8 cellular contexts compared by ENCODE assay signal in the genomic region with DNA sequence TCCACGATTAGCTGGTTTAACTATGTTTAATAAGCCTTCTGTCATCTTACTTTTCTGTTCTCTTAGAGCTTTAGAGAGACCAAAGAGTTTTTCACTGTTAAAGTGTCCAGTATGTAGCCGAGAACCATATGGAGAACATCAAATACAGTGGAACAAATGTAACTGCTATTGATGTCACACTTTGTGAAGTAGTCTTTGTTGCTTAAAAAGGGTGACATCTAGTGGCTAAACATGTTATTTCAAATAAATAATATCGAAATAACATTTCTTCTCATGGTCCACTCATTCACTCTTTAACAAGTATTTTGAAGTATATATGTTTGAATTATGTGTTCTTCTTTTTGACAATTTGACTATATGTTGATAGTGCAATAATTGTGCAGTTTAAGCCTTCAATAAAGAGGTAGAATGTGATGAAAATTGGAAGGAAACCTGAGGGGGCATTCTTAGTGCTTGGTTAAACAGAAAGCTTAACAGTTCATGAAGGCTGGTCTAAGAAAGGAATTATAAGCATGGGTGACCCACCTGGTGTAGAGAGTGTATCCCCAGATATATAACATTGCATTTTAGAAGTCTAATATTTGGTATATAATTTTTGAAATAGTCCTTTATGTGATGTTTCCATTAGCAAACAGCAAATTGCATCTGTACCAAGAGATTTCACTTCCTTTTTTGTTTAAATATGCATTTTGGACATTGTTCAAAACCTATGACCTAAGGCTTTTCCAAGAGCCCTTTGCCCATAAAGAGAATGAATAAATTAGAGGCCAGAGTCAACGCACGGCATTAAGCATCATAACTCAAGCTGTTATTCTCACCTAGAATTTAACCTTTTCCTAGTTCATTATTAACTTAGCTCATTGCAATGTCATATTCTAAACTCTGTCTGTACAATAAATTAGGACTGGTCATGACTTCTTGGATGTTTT.
DNase-seq lines count a peak whose midpoint lies in the region; ATAC-seq and TF ChIP-seq lines count a peak whose summit lies in the region.

No MANE protein-coding gene starts in this region.

- no peak overlapping the region for H3K4me3 Mint-ChIP-seq in activated CD8-positive, alpha-beta memory T cell treated with anti-CD3 and anti-CD28 coated beads, Interleukin-2, amount 10 ng/mL, durations not matched to agents 7 days and 5 days

- CTCF ChIA-PET in RWPE1 (lab: Yijun Ruan, JAX) = interaction anchor here (0.5 to 1.0 kb wide), 6 partner anchors 15 to 1183 kb away, joined by 3 to 4 read pairs (median 3); no protein-coding TSS in a partner anchor
- CTCF ChIA-PET in activated CD8-positive, alpha-beta memory T cell treated with anti-CD3 and anti-CD28 coated beads, Interleukin-2, amount 10 ng/mL, durations not matched to agents 7 days and 5 days (lab: Charles Lee) = interaction anchor here (1.0 kb wide), 1 partner anchor 10 kb away, joined by 3 read pairs; no protein-coding TSS in a partner anchor

- peaks cover 21% of the 10 kb centered on the region for H3K27me3 Mint-ChIP-seq in activated CD8-positive, alpha-beta memory T cell treated with anti-CD3 and anti-CD28 coated beads, Interleukin-2, amount 10 ng/mL, durations not matched to agents 7 days and 5 days

- peak; percentile 22 for DNase-seq in GM03348 (ENCODE audit: low spot score)
- DNase-seq in HT-29 (ENCODE audit: low spot score) = peak; percentile 51
- DNase-seq in RWPE1 (ENCODE audit: low spot score) = no peak
- peak; percentile 48 for DNase-seq in fibroblast of the conjunctiva (ENCODE audit: low read depth)
- peak; percentile 77 for DNase-seq in superior temporal gyrus (ENCODE audit: extremely low spot score)
- no peak for DNase-seq in activated CD8-positive, alpha-beta memory T cell treated with anti-CD3 and anti-CD28 coated beads, Interleukin-2, amount 10 ng/mL, durations not matched to agents 7 days and 5 days
- DNase-seq in activated CD4-positive, alpha-beta T cell treated with anti-CD3 and anti-CD28 coated beads for 48 hours = no peak

- H3K9me3 Mint-ChIP-seq in activated CD8-positive, alpha-beta memory T cell treated with anti-CD3 and anti-CD28 coated beads, Interleukin-2, amount 10 ng/mL, durations not matched to agents 7 days and 5 days (ENCODE audit: low read depth) = no peaks in the 10 kb centered on the region

- H3K4me1 Mint-ChIP-seq in activated CD8-positive, alpha-beta memory T cell treated with anti-CD3 and anti-CD28 coated beads, Interleukin-2, amount 10 ng/mL, durations not matched to agents 7 days and 5 days = no peaks in the 10 kb centered on the region

- H3K27ac ChIP-seq in RWPE1 = no peak overlapping the region

- POLR2A ChIA-PET in RWPE1 (lab: Yijun Ruan, JAX; ENCODE audit: low non-redundant PET) = no interaction called here

- H3K36me3 Mint-ChIP-seq in activated CD8-positive, alpha-beta memory T cell treated with anti-CD3 and anti-CD28 coated beads, Interleukin-2, amount 10 ng/mL, durations not matched to agents 7 days and 5 days = no peaks in the 10 kb centered on the region

- H3K27ac Mint-ChIP-seq in activated CD8-positive, alpha-beta memory T cell treated with anti-CD3 and anti-CD28 coated beads, Interleukin-2, amount 10 ng/mL, durations not matched to agents 7 days and 5 days = no peak overlapping the region

- peak; percentile 45 for ATAC-seq in GM21381 (IDR thresholded peaks at IDR 0.05; ENCODE audit: unreplicated experiment)
- ATAC-seq in activated CD8-positive, alpha-beta memory T cell treated with anti-CD3 and anti-CD28 coated beads, Interleukin-2, amount 10 ng/mL, durations not matched to agents 7 days and 5 days = no peak

- peak; percentile 54 for TF ChIP-seq CTCF in RWPE1 (conservative IDR thresholded peaks at IDR 0.05; ENCODE audit: low read depth)

Comparison
In these comparisons a context has a peak if more than half of its experiments do, and no peak if none do; other contexts are left out.
1. DNase-seq: peak in GM03348 (single experiment), HT-29 (single experiment), fibroblast of the conjunctiva (single experiment) and superior temporal gyrus (single experiment); none in RWPE1 (single experiment), activated CD8-positive, alpha-beta memory T cell treated with anti-CD3 and anti-CD28 coated beads, Interleukin-2, amount 10 ng/mL, durations not matched to agents 7 days and 5 days (single experiment) and activated CD4-positive, alpha-beta T cell treated with anti-CD3 and anti-CD28 coated beads for 48 hours (single experiment).